ENCODE assay signal across 23 cellular contexts in the genomic region with DNA sequence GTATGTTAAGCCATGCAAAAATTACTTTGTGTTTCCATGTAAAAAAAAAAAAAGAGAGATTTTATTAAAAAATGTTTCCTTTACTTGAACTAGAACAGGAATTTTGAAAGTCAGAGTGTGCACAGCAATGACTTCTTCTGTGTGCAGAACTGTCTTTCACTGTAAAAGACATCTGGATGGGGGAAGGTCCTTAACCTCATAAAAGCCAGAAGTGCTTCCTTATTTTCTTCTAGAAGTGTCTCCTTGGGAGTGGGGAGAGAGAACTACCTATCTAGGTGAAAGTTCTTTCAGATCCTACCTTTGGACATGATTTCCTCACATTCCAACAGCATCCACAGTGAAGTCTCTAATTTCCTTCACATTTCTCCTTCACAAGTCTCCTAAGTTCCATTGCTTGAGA.
"Had no signal": no experiment of that assay in that cellular context is flagged by ENCODE, and none has a peak within 500 bp of the region (broad histone marks: within the 10 kb centered on the region; RNA-seq: fewer than 3 reads in every experiment).

No MANE protein-coding gene starts in this region.

- H3K27me3 Mint-ChIP-seq: dendritic cell treated with granulocyte-macrophage colony-stimulating factor and Interleukin-4, amounts not matched to agents 40 ng/mL and 50 ng/mL, for 4 days; effector memory CD8-positive, alpha-beta T cell had no signal

- H3K27ac Mint-ChIP-seq: dendritic cell treated with granulocyte-macrophage colony-stimulating factor and Interleukin-4, amounts not matched to agents 40 ng/mL and 50 ng/mL, for 4 days; effector memory CD8-positive, alpha-beta T cell; endodermal cell had no signal

- H3K4me3 ChIP-seq: colonic mucosa, coronary artery, dorsolateral prefrontal cortex, esophagus muscularis mucosa, esophagus squamous epithelium, gastrocnemius medialis, gastroesophageal sphincter, heart left ventricle had no signal

- H3K4me3 Mint-ChIP-seq: dendritic cell treated with granulocyte-macrophage colony-stimulating factor and Interleukin-4, amounts not matched to agents 40 ng/mL and 50 ng/mL, for 4 days; effector memory CD8-positive, alpha-beta T cell; endodermal cell had no signal

- H3K9me3 Mint-ChIP-seq: dendritic cell treated with granulocyte-macrophage colony-stimulating factor and Interleukin-4, amounts not matched to agents 40 ng/mL and 50 ng/mL, for 4 days; endodermal cell had no signal

- DNase-seq: colonic mucosa; cortex of kidney; dermis blood vessel endothelial cell; dorsolateral prefrontal cortex; effector CD4-positive, alpha-beta T cell; effector CD8-positive, alpha-beta T cell; effector memory CD4-positive, alpha-beta T cell; effector memory CD8-positive, alpha-beta T cell; endodermal cell; erythroblast; esophagus squamous epithelium; foreskin fibroblast; foreskin keratinocyte; foreskin melanocyte; gastrocnemius medialis; glutamatergic neuron; head of caudate nucleus; heart left ventricle had no signal

- H3K4me1 ChIP-seq: colonic mucosa, esophagus squamous epithelium, foreskin keratinocyte, gastrocnemius medialis, heart left ventricle had no signal

- H3K9me3 ChIP-seq: colonic mucosa, esophagus muscularis mucosa, esophagus squamous epithelium, gastrocnemius medialis had no signal

- H3K36me3 ChIP-seq: colonic mucosa, esophagus muscularis mucosa, esophagus squamous epithelium, gastrocnemius medialis, gastroesophageal sphincter, heart left ventricle had no signal

- ATAC-seq: effector memory CD8-positive, alpha-beta T cell; esophagus mucosa; foreskin keratinocyte; gastrocnemius medialis; gastroesophageal sphincter; heart left ventricle had no signal

- H3K4me1 Mint-ChIP-seq: endodermal cell had no signal
